Comparison of ENCODE assay signal across 11 cellular contexts in the genomic region with DNA sequence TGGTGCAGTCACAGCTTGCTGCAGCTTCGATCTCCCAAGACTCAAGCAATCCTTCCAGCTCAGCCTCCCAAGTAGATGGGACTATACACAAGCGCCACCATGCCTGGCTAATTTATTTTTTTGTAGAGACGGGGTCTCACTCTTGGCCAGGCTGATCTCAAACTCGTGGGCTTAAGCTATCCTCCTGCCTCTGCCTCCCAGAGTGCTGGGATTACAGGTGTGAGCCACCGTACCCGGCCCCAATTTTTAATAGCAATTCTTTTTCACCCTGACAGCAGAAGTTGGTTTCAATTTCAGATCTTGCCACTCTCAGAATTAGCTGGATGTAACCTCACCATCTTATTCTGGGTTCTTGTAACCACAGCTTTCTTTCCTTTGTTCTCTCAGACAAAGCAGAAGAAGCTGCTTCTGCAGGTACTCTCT.
DNase-seq lines count a peak whose midpoint lies in the region; ATAC-seq, FAIRE-seq and TF ChIP-seq lines count a peak whose summit lies in the region.
"Had no signal": no experiment of that assay in that cellular context is flagged by ENCODE, and none has a peak within 500 bp of the region (broad histone marks: within the 10 kb centered on the region; RNA-seq: fewer than 3 reads in every experiment).

No MANE protein-coding gene starts in this region.

- H3K4me1 ChIP-seq in kidney (ENCODE audit: control insufficient read depth in 1 of 2, insufficient read depth in 1 of 2, low read depth in 1 of 2, low read length in 2 of 2): peaks cover 5 to 9% of the 10 kb centered on the region in 2 donors
- H3K4me1 ChIP-seq: Peyer's patch had no signal

- DNase-seq in activated CD4-positive, alpha-beta memory T cell treated with anti-CD3 and anti-CD28 coated beads, Interleukin-2, amount 10 ng/mL, durations not matched to agents 7 days and 5 days: peak; percentile 19
- DNase-seq in amniotic stem cell (lab: John Stamatoyannopoulos, UW) (no peak), kidney (no peak), COLO829 (ENCODE audit: low spot score) (no peak)
- no peak for DNase-seq in central memory CD4-positive, alpha-beta T cell
- DNase-seq: effector CD4-positive, alpha-beta T cell; Peyer's patch; psoas muscle had no signal

- H3K4me1 Mint-ChIP-seq in activated CD4-positive, alpha-beta memory T cell treated with anti-CD3 and anti-CD28 coated beads, Interleukin-2, amount 10 ng/mL, durations not matched to agents 7 days and 5 days: peaks cover 23% of the 10 kb centered on the region

- intact Hi-C loops in kidney (cut with DNase I): no loop called here

- H3K36me3 ChIP-seq in kidney (ENCODE audit: control insufficient read depth in 1 of 2, insufficient read depth in 2 of 2, low read length in 2 of 2): no peaks in the 10 kb centered on the region
- H3K36me3 ChIP-seq: Peyer's patch had no signal

- POLR2A ChIA-PET in activated CD4-positive, alpha-beta memory T cell treated with anti-CD3 and anti-CD28 coated beads, Interleukin-2, amount 10 ng/mL, durations not matched to agents 7 days and 5 days (lab: Charles Lee): interaction anchor here (1.3 to 1.5 kb wide), 2 partner anchors 21 to 213 kb away, joined by 3 to 5 read pairs; no protein-coding TSS in a partner anchor

- H3K27me3 Mint-ChIP-seq in activated CD4-positive, alpha-beta memory T cell treated with anti-CD3 and anti-CD28 coated beads, Interleukin-2, amount 10 ng/mL, durations not matched to agents 7 days and 5 days: peaks cover 41% of the 10 kb centered on the region

- H3K9ac ChIP-seq in kidney (ENCODE audit: low read length in 2 of 2): no peak overlapping the region

- H3K9me3 ChIP-seq in kidney (ENCODE audit: control insufficient read depth in 1 of 2, low read length in 2 of 2): no peaks in the 10 kb centered on the region
- H3K9me3 ChIP-seq: Peyer's patch, psoas muscle had no signal

- FAIRE-seq in kidney (lab: Jason Lieb, UNC): no peak

- H3K36me3 Mint-ChIP-seq in activated CD4-positive, alpha-beta memory T cell treated with anti-CD3 and anti-CD28 coated beads, Interleukin-2, amount 10 ng/mL, durations not matched to agents 7 days and 5 days (ENCODE audit: low read depth): no peaks in the 10 kb centered on the region

- H3K4me3 Mint-ChIP-seq in activated CD4-positive, alpha-beta memory T cell treated with anti-CD3 and anti-CD28 coated beads, Interleukin-2, amount 10 ng/mL, durations not matched to agents 7 days and 5 days: no peak overlapping the region

- H3K4me3 ChIP-seq in kidney (ENCODE audit: low read length in 2 of 2): no peak overlapping the region
- H3K4me3 ChIP-seq: Peyer's patch, psoas muscle had no signal

- no peak for TF ChIP-seq CTCF in kidney (IDR thresholded peaks at IDR 0.05; ENCODE audit: borderline replicate concordance, extremely low read depth, insufficient read depth)

- CTCF ChIA-PET in activated CD4-positive, alpha-beta memory T cell treated with anti-CD3 and anti-CD28 coated beads, Interleukin-2, amount 10 ng/mL, durations not matched to agents 7 days and 5 days (lab: Charles Lee): interaction anchor here (1.0 to 2.1 kb wide), 3 partner anchors 20 to 490 kb away, joined by 3 to 11 read pairs (median 4); no protein-coding TSS in a partner anchor

- no peak overlapping the region for H3K27ac Mint-ChIP-seq in activated CD4-positive, alpha-beta memory T cell treated with anti-CD3 and anti-CD28 coated beads, Interleukin-2, amount 10 ng/mL, durations not matched to agents 7 days and 5 days

- H3K27ac ChIP-seq in kidney (ENCODE audit: low read depth in 2 of 2, low read length in 2 of 2): no peak overlapping the region
- H3K27ac ChIP-seq: Peyer's patch, psoas muscle had no signal

- ATAC-seq in GM18505 (IDR thresholded peaks at IDR 0.05; ENCODE audit: unreplicated experiment) (peak; percentile 90), GM19438 (IDR thresholded peaks at IDR 0.05; ENCODE audit: low read depth, unreplicated experiment) (peak; percentile 78), HG02981 (IDR thresholded peaks at IDR 0.05; ENCODE audit: unreplicated experiment) (peak; percentile 82)
- ATAC-seq: psoas muscle had no signal

- no peaks in the 10 kb centered on the region for H3K9me3 Mint-ChIP-seq in activated CD4-positive, alpha-beta memory T cell treated with anti-CD3 and anti-CD28 coated beads, Interleukin-2, amount 10 ng/mL, durations not matched to agents 7 days and 5 days

- TF ChIP-seq POLR2A in GM18505 (IDR thresholded peaks at IDR 0.05; ENCODE audit: borderline replicate concordance, extremely low read depth, insufficient read depth, insufficient read length): no peak
